ENCODE assay signal across 8 cellular contexts in the genomic region with DNA sequence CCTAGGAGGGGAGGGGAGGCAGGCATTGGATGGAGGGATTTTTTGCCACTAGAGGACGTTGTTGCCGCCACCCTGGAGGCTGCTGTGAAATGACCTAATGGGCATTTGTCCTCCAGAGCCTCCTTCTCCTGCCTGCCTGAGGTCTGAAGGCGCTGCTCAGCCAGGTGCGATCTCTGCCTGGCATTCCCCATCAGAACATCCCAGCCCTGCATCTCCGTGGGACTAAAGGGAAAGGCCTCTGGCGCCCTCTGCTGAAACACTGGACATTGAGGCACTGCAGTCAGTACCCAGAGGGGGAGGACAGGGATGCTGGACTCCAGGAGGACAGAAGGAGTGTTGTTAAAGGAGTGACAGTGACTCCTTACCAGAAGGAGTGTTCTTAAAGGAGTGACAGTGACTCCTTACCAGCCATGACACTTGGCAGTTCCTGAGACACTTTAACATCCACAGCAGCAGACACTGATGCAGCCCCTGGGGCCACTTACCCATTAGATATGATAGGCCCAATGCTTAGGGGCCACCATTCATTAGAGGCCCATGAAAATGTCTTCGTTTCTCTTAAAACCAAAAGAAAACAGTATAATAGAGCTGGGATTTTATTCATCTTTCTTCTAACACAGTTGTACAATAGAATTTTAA. TPM values are rescaled to one million over a fixed set of nuclear protein-coding genes. Genes with fewer than 3 reads are reported as not detected.
A peak's percentile ranks its signal among the peaks of the same experiment; 100 is the strongest.
DNase-seq lines count a peak whose midpoint lies in the region; ATAC-seq and TF ChIP-seq lines count a peak whose summit lies in the region.

No MANE protein-coding gene starts in this region.

- peaks cover 0 to 8% (median 0%) of the 10 kb centered on the region in 12 donors for H3K4me1 ChIP-seq in heart left ventricle

- no peak overlapping the region for H3K4me3 ChIP-seq in heart left ventricle

- intact Hi-C loops in heart left ventricle (cut with DNase I), result no loop called here

- no peak for TF ChIP-seq POLR2A in heart left ventricle (IDR thresholded peaks at IDR 0.05)

- 28 to 45% (median 33%) methylated on average over 5 to 7 of the region's 7 CpGs for WGBS in heart left ventricle, 4 donors

- TF ChIP-seq CTCF in GM12873 (IDR thresholded peaks at IDR 0.05; ENCODE audit: insufficient read depth, low read depth, low read length, missing control alignments) (peak; percentile 52), heart left ventricle (IDR thresholded peaks at IDR 0.05) (peak; percentile 40 to 68 (median 55))

- peak; percentile 32 to 75 (median 72) for ATAC-seq in heart left ventricle
- no peak for ATAC-seq in HG02973 (IDR thresholded peaks at IDR 0.05; ENCODE audit: unreplicated experiment)
- no peak for ATAC-seq in HG03280 (IDR thresholded peaks at IDR 0.05; ENCODE audit: unreplicated experiment)

- DNase-seq in A172 (ENCODE audit: low spot score) (peak; percentile 60), NCI-H2196 treated with DMSO at 0.1 percent for 48 hours (lab: John Stamatoyannopoulos, UW; ENCODE audit: unreplicated experiment) (peak; percentile 15), heart left ventricle (peak in 4 of 5 donors; percentile 25 to 73 (median 50)), renal cortical epithelial cell (ENCODE audit: low read depth) (peak; percentile 61)
- peak; percentile 33 for DNase-seq in activated naive CD4-positive, alpha-beta T cell treated with anti-CD3 and anti-CD28 coated beads, Interleukin-2, amount 50 U/mL, for 16 hours

- H3K36me3 ChIP-seq in heart left ventricle, result peaks cover 0 to 23% (median 3%) of the 10 kb centered on the region in 9 donors

- no peaks in the 10 kb centered on the region for H3K9me3 ChIP-seq in heart left ventricle

- no peak overlapping the region for H3K27ac ChIP-seq in heart left ventricle

- no peaks in the 10 kb centered on the region for H3K27me3 ChIP-seq in heart left ventricle

RNA-seq across cellular contexts. Expression of a gene that starts 17.0 kb away (rescaled TPM):
- 0.95 and 2.2 TPM in 2 replicates for total RNA-seq in A172 (2014; rRNA removed; shearing (Covaris generic))
- 10 to 100 TPM in 8 of 9 donors, 1 to 10 TPM in 1; 2.4 to 45.0 (median 17.0) TPM for total RNA-seq in heart left ventricle
- 10 to 100 TPM in 1 of 2 donors, 1 to 10 TPM in 1; 9.6 to 19.7 TPM for polyA plus RNA-seq in heart left ventricle
- total RNA-seq in renal cortical epithelial cell, result 1.9 and 14.2 TPM in 2 replicates

RNA-seq across cellular contexts. Expression of a gene that starts 59.3 kb away (rescaled TPM):
- total RNA-seq in A172 (2014; rRNA removed; shearing (Covaris generic)), result not detected in 2 replicates
- total RNA-seq in heart left ventricle, result not detected
- 1 to 10 TPM in 1 of 2 donors, under 1 TPM in 1; 0.99 to 1.2 TPM for polyA plus RNA-seq in heart left ventricle
- not detected in 2 replicates for total RNA-seq in renal cortical epithelial cell

Comparison
In these comparisons a context has a peak if more than half of its experiments do, and no peak if none do; other contexts are left out.
1. ATAC-seq: peak in heart left ventricle (4 of 4); none in HG02973 (single experiment) and HG03280 (single experiment).
2. Peak in every context shown above with its lines, with median percentiles within 50 percentile points of each other: DNase-seq.